In genomic region chr2:147844691-147845607, GRCh38 we compare ENCODE assay signal across 8 cellular contexts. TPM values are rescaled to one million over a fixed set of nuclear protein-coding genes. Genes with fewer than 3 reads are reported as not detected.
A peak's percentile ranks its signal among the peaks of the same experiment; 100 is the strongest.
DNase-seq lines count a peak whose midpoint lies in the region; TF ChIP-seq lines count a peak whose summit lies in the region.

Gene ACVR2A (plus strand): TSS chr2:147845029. CDS start chr2:147845153, 124 bp downstream.

- H3K27ac Mint-ChIP-seq in immature natural killer cell = peak within 1 kb of the TSS; percentile 87 to 96 (median 90)

- H3K4me1 Mint-ChIP-seq in immature natural killer cell = peaks cover 45 to 53% of the 10 kb centered on the region in 2 donors

- H3K27me3 ChIP-seq in Karpas-422 (ENCODE audit: low read length) (no peaks in the 10 kb centered on the region), breast epithelium (no peaks in the 10 kb centered on the region)

- H3K4me3 Mint-ChIP-seq in immature natural killer cell = peak within 1 kb of the TSS; percentile 92 to 98 (median 95)

- H3K9me3 ChIP-seq in Karpas-422 (ENCODE audit: low read length) (no peaks in the 10 kb centered on the region), breast epithelium (no peaks in the 10 kb centered on the region)

- no peaks in the 10 kb centered on the region for H3K36me3 Mint-ChIP-seq in immature natural killer cell

- intact Hi-C loops in breast epithelium (cut with DNase I; ENCODE audit: low total_unique reads) = no loop called here

- H3K4me2 ChIP-seq in Karpas-422 (ENCODE audit: low read depth, low read length, poor library complexity, severe bottlenecking) = peak within 1 kb of the TSS; percentile 92

- no peaks in the 10 kb centered on the region for H3K9me2 ChIP-seq in Karpas-422 (replicated peaks; ENCODE audit: insufficient read depth, low read length)

- H3K4me1 ChIP-seq in Karpas-422 (ENCODE audit: low read length) (peaks cover 23% of the 10 kb centered on the region), breast epithelium (no peaks in the 10 kb centered on the region)

- peaks cover 19 to 22% (median 22%) of the 10 kb centered on the region in 3 donors for H3K27me3 Mint-ChIP-seq in immature natural killer cell (ENCODE audit: low read depth in 3 of 3)

- no peak for TF ChIP-seq POLR2A in breast epithelium (IDR thresholded peaks at IDR 0.05)

- peak within 1 kb of the TSS; percentile 86 for H3K9ac ChIP-seq in Karpas-422 (ENCODE audit: low read length)

- H3K36me3 ChIP-seq in Karpas-422 (ENCODE audit: insufficient read depth, low read length) = no peaks in the 10 kb centered on the region
- no peaks in the 10 kb centered on the region for H3K36me3 ChIP-seq in breast epithelium

- H3K27ac ChIP-seq in Karpas-422 (ENCODE audit: low read length) = no peak within 1 kb of the TSS
- H3K27ac ChIP-seq in breast epithelium = peak within 1 kb of the TSS; percentile 96 to 99
- peak within 1 kb of the TSS; percentile 88 to 100 (median 97) for H3K27ac ChIP-seq in skin epidermis

- H2AFZ ChIP-seq in Karpas-422 (ENCODE audit: low read length) = peak within 1 kb of the TSS; percentile 95

- H4K20me1 ChIP-seq in Karpas-422 (ENCODE audit: insufficient read depth, low read depth, low read length) = peaks cover 13% of the 10 kb centered on the region; the same call in 1 of the 2 replicates

- H3K9me3 Mint-ChIP-seq in immature natural killer cell = no peaks in the 10 kb centered on the region

- TF ChIP-seq CTCF in GM10266 (IDR thresholded peaks at IDR 0.05; ENCODE audit: control insufficient read depth, insufficient read depth, low read depth, missing control alignments) (no peak), breast epithelium (IDR thresholded peaks at IDR 0.05) (no peak)

- no peaks in the 10 kb centered on the region for H3K79me2 ChIP-seq in Karpas-422 (ENCODE audit: low read length)

- peak; percentile 79 for DNase-seq in GM10266 (ENCODE audit: extremely low spot score)
- peak; percentile 23 for DNase-seq in H4 (ENCODE audit: low spot score)
- peak; percentile 76 for DNase-seq in Karpas-422
- peak; percentile 29 for DNase-seq in T-helper 9 cell
- DNase-seq in breast epithelium (ENCODE audit: low spot score in 2 of 2) = peak in 1 of 2 donors; percentile 35
- peak; percentile 74 to 76 (median 76) for DNase-seq in immature natural killer cell
- no peak for DNase-seq in cerebellar nuclear complex (lab: John Stamatoyannopoulos, UW)

- H3K4me3 ChIP-seq in Karpas-422 (ENCODE audit: low read length) (peak within 1 kb of the TSS; percentile 87), breast epithelium (peak within 1 kb of the TSS; percentile 77 to 91 (median 80)), skin epidermis (peak within 1 kb of the TSS; percentile 66 to 75 (median 70))

RNA-seq across cellular contexts. Expression of gene ACVR2A, which starts in this region (rescaled TPM):
- 7.9 and 8.1 TPM in 2 replicates for total RNA-seq in H4 (2014; rRNA removed; shearing (Covaris generic))
- total RNA-seq in Karpas-422 (2014; rRNA removed; shearing (Covaris generic); ENCODE audit: low replicate concordance) = 1.8 and 2.6 TPM in 2 replicates
- 10 to 100 TPM; 14.9 to 39.8 (median 26.5) TPM for total RNA-seq in breast epithelium
- polyA plus RNA-seq in immature natural killer cell = 1 to 10 TPM; 6.2 to 7.3 (median 6.5) TPM

Comparison
In these comparisons a context has a peak if more than half of its experiments do, and no peak if none do; other contexts are left out.
1. DNase-seq: peak in GM10266 (single experiment), H4 (single experiment), Karpas-422 (single experiment), T-helper 9 cell (single experiment) and immature natural killer cell (3 of 3); none in cerebellar nuclear complex (0 of 2).
2. Peak in every context shown above with its lines, with median percentiles within 50 percentile points of each other: H3K4me3 ChIP-seq.